Comparison of ENCODE assay signal across 9 cellular contexts in the genomic region with DNA sequence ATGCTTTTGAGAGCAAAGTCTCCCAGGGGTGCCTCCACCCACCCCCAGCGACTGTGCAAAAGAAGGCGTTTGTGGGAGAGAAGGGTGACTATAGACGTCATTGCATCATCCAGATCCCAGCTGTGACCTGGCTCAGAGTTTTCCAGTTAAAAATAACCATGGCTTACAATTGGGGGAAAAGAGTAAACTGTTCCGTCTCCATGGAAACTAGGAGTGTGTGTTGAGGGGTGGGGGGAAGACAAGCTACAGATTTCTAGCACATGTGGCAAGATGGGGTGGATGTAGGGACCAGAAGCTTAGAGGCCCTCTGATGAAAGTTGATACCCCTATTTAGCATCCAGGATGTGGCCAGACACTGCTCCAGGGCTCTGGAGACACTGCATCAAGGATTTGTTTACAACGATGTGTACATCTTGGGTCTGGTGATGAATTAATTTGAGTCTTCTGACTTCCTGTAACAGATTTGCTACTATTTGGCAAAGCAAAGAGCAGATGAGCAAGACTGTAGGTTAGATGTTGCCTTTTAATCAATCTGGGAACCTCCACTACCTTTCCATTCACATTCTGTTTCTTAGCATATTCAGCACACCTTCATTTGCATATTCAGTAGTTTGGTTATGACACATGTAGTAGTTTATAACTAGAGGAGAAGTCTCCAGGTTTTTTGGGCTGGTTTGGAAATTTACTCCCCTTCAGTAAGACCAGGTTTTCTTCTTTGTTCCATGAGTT. TPM values are rescaled to one million over a fixed set of nuclear protein-coding genes. Genes with fewer than 3 reads are reported as not detected.
A peak's percentile ranks its signal among the peaks of the same experiment; 100 is the strongest.
DNase-seq lines count a peak whose midpoint lies in the region; ATAC-seq and TF ChIP-seq lines count a peak whose summit lies in the region.
"Had no signal": no experiment of that assay in that cellular context is flagged by ENCODE, and none has a peak within 500 bp of the region (broad histone marks: within the 10 kb centered on the region; RNA-seq: fewer than 3 reads in every experiment).

No MANE protein-coding gene starts in this region.

- H3K4me1 ChIP-seq in tibial nerve: peaks cover 0 to 21% (median 4%) of the 10 kb centered on the region in 4 donors

- H3K27me3 ChIP-seq in H7 (ENCODE audit: control insufficient read depth, insufficient read depth, low read length): 0 out of 2 replicates have a peak, but pooled peaks cover 2% of the 10 kb centered on the region
- H3K27me3 ChIP-seq in tibial nerve: no peaks in the 10 kb centered on the region
- H3K27me3 ChIP-seq: foreskin keratinocyte had no signal

- ATAC-seq in WTC11 (peak; percentile 41; the same call in 1 of the 2 replicates), GM21529 (IDR thresholded peaks at IDR 0.05; ENCODE audit: unreplicated experiment) (no peak)
- ATAC-seq: foreskin keratinocyte had no signal

- H3K27ac Mint-ChIP-seq in WTC11: peak overlapping the region; percentile 45; the same call in 1 of the 2 replicates

- H3K9me3 ChIP-seq in tibial nerve: no peaks in the 10 kb centered on the region

- H3K36me3 ChIP-seq in H7 (replicated peaks; ENCODE audit: control insufficient read depth, insufficient read depth, low read length) (no peaks in the 10 kb centered on the region), tibial nerve (peaks cover 0 to 10% (median 0%) of the 10 kb centered on the region in 3 donors)

- CTCF ChIA-PET in WTC11 (lab: Charles Lee): interaction anchor here (0.9 to 2.6 kb wide), 2 partner anchors 23 to 110 kb away, joined by 4 to 12 read pairs; no protein-coding TSS in a partner anchor

- no peak overlapping the region for H3K4me3 ChIP-seq in H7 (ENCODE audit: insufficient read depth, low read depth, low read length)
- H3K4me3 ChIP-seq in tibial nerve: no peak overlapping the region

- H3K27me3 Mint-ChIP-seq in WTC11 (ENCODE audit: low read depth): peaks cover 4% of the 10 kb centered on the region; the same call in 1 of the 2 replicates

- TF ChIP-seq EP300 in tibial nerve (IDR thresholded peaks at IDR 0.05): no peak

- POLR2A ChIA-PET in WTC11 (lab: Charles Lee): interaction anchor here (0.6 kb wide), 2 partner anchors 107 to 113 kb away, joined by 3 to 4 read pairs; no protein-coding TSS in a partner anchor

- no peaks in the 10 kb centered on the region for H3K9me3 Mint-ChIP-seq in WTC11

- TF ChIP-seq CTCF in WTC11 (IDR thresholded peaks at IDR 0.05) (no peak), tibial nerve (IDR thresholded peaks at IDR 0.05) (no peak)

- 28 to 34% methylated on average over 5 of the region's 5 CpGs for WGBS in tibial nerve, 2 donors

- no peak for TF ChIP-seq POLR2A in tibial nerve (IDR thresholded peaks at IDR 0.05)

- peak; percentile 75 for DNase-seq in AG08396 (ENCODE audit: low spot score)
- peak; percentile 50 for DNase-seq in H7
- no peak for DNase-seq in WTC11 (ENCODE audit: low spot score)
- peak; percentile 27 for DNase-seq in left kidney (ENCODE audit: low read depth, low spot score)
- no peak for DNase-seq in activated CD8-positive, alpha-beta memory T cell treated with anti-CD3 and anti-CD28 coated beads for 24 hours
- no peak for DNase-seq in tibial nerve (ENCODE audit: low spot score in 2 of 2)
- no peak for DNase-seq in NOMO-1 treated with DMSO at 0.1 percent for 48 hours (lab: John Stamatoyannopoulos, UW; ENCODE audit: unreplicated experiment)
- DNase-seq: foreskin keratinocyte had no signal

- peak overlapping the region in 2 of 4 donors; percentile 18 to 54 for H3K27ac ChIP-seq in tibial nerve
- H3K27ac ChIP-seq: foreskin keratinocyte had no signal

- H3K4me3 Mint-ChIP-seq in WTC11: no peak overlapping the region

- 0 out of 2 replicates have a peak, but pooled peaks cover 4% of the 10 kb centered on the region for H3K36me3 Mint-ChIP-seq in WTC11

- H3K4me1 Mint-ChIP-seq in WTC11: peaks cover 34% of the 10 kb centered on the region

TF ChIP-seq in WTC11, 78 proteins besides CTCF, POLR2A, EP300 and RAD21:
- TF ChIP-seq GABPB1 (CRISPR knock-in tag; IDR thresholded peaks at IDR 0.05): peak; percentile 94
- TF ChIP-seq ZNF423 (CRISPR knock-in tag; IDR thresholded peaks at IDR 0.05): peak; percentile 27; the same call in 1 of the 2 replicates
- no peak for TF ChIP-seq PRRX2 (CRISPR knock-in tag; IDR thresholded peaks at IDR 0.05)

RNA-seq across cellular contexts. Expression of a gene that starts 6.2 kb away (rescaled TPM):
- 30.7 and 31.9 TPM in 2 replicates for total RNA-seq in H7 (2014; rRNA removed; shearing (Covaris generic))
- total RNA-seq in WTC11 (2021) (18.2 to 22.4 TPM (median 18.9 TPM) in 3 replicates), tibial nerve (10 to 100 TPM; 14.7 to 27.8 (median 19.5) TPM)

Comparison
In these comparisons a context has a peak if more than half of its experiments do, and no peak if none do; other contexts are left out.
1. DNase-seq: peak in AG08396 (single experiment), H7 (single experiment) and left kidney (single experiment); none in WTC11 (single experiment), activated CD8-positive, alpha-beta memory T cell treated with anti-CD3 and anti-CD28 coated beads for 24 hours (single experiment), tibial nerve (0 of 2) and NOMO-1 treated with DMSO at 0.1 percent for 48 hours (single experiment).